9 cellular contexts compared by ENCODE assay signal in genomic region chr3:177194319-177194718, GRCh38. TPM values are rescaled to one million over a fixed set of nuclear protein-coding genes. Genes with fewer than 3 reads are reported as not detected.
A peak's percentile ranks its signal among the peaks of the same experiment; 100 is the strongest.
DNase-seq lines count a peak whose midpoint lies in the region; ATAC-seq, FAIRE-seq and TF ChIP-seq lines count a peak whose summit lies in the region.
"Had no signal": no experiment of that assay in that cellular context is flagged by ENCODE, and none has a peak within 500 bp of the region (broad histone marks: within the 10 kb centered on the region; RNA-seq: fewer than 3 reads in every experiment).

No MANE protein-coding gene starts in this region.

- H3K27ac Mint-ChIP-seq in mesothelial cell of epicardium = peak overlapping the region; percentile 77

- BruUV-seq in A673 (replicated peaks; lab: Mats Ljungman, UMichigan) = TSS peak; percentile 71

- H3K4me1 ChIP-seq in A673 (ENCODE audit: insufficient read depth, low read length, poor library complexity, severe bottlenecking) (peaks cover 40% of the 10 kb centered on the region), HUES48 (ENCODE audit: control insufficient read depth, insufficient read depth, low read length) (peaks cover 40% of the 10 kb centered on the region)

- H3K9me3 ChIP-seq in A673 (ENCODE audit: low read depth, low read length, poor library complexity, severe bottlenecking) (no peaks in the 10 kb centered on the region), HUES48 (ENCODE audit: control insufficient read depth, insufficient read depth, low read length) (no peaks in the 10 kb centered on the region)

- H3K4me3 ChIP-seq in A673 (ENCODE audit: low read depth, low read length, poor library complexity, severe bottlenecking) (peak overlapping the region; percentile 79), HUES48 (ENCODE audit: low read depth, low read length) (peak overlapping the region; percentile 97), brain microvascular endothelial cell (ENCODE audit: low read depth, low read length) (peak overlapping the region; percentile 89)

- ATAC-seq in GM19452 (IDR thresholded peaks at IDR 0.05; ENCODE audit: unreplicated experiment) (no peak), HG03439 (IDR thresholded peaks at IDR 0.05; ENCODE audit: unreplicated experiment) (no peak)

- POLR2A ChIA-PET in A673 (lab: Charles Lee; ENCODE audit: low non-redundant PET) = no interaction called here

- CTCF ChIA-PET in A673 (lab: Charles Lee) = no interaction called here

- intact Hi-C loops in A673 (cut with micrococcal nuclease; ENCODE audit: unreplicated experiment) = loop anchor here (5.0 to 10.0 kb wide), 3 partner anchors 72 to 1130 kb away; no protein-coding TSS in a partner anchor

- no peaks in the 10 kb centered on the region for H3K36me3 ChIP-seq in A673 (ENCODE audit: insufficient read depth, low read length, poor library complexity, severe bottlenecking)
- no peaks in the 10 kb centered on the region for H3K36me3 ChIP-seq in HUES48 (ENCODE audit: control insufficient read depth, insufficient read depth, low read length)
- no peaks in the 10 kb centered on the region for H3K36me3 ChIP-seq in brain microvascular endothelial cell (replicated peaks)

- H3K4me1 Mint-ChIP-seq in mesothelial cell of epicardium = peaks cover 50% of the 10 kb centered on the region

- peak overlapping the region; percentile 98 for H3K27ac ChIP-seq in A673 (ENCODE audit: low read depth, low read length, poor library complexity, severe bottlenecking)
- H3K27ac ChIP-seq in HUES48 (ENCODE audit: low read depth, low read length) = no peak overlapping the region
- H3K27ac ChIP-seq in brain microvascular endothelial cell = no peak overlapping the region

- H3K4me3 Mint-ChIP-seq in mesothelial cell of epicardium = peak overlapping the region; percentile 98

- no peak for TF ChIP-seq CTCF in A673 (conservative IDR thresholded peaks at IDR 0.05; ENCODE audit: low read depth, low read length)
- TF ChIP-seq CTCF in brain microvascular endothelial cell (IDR thresholded peaks at IDR 0.05; ENCODE audit: low read depth, low read length, missing control alignments) = no peak
- no peak for TF ChIP-seq CTCF in mesothelial cell of epicardium (IDR thresholded peaks at IDR 0.05; ENCODE audit: unreplicated experiment)

- H3K27me3 Mint-ChIP-seq in mesothelial cell of epicardium (ENCODE audit: low read depth) = no peaks in the 10 kb centered on the region

- no peaks in the 10 kb centered on the region for H3K27me3 ChIP-seq in A673 (replicated peaks; ENCODE audit: insufficient read depth, low read depth, low read length, poor library complexity)
- H3K27me3 ChIP-seq in HUES48 (ENCODE audit: control insufficient read depth, insufficient read depth, low read length) = no peaks in the 10 kb centered on the region
- H3K27me3 ChIP-seq in brain microvascular endothelial cell (replicated peaks) = no peaks in the 10 kb centered on the region

- no peak overlapping the region for H3K9ac ChIP-seq in HUES48 (ENCODE audit: low read depth, low read length)

- in situ Hi-C loops in brain microvascular endothelial cell (cut with HindIII; ENCODE audit: low pct_ligation_motif_present, low sequenced_read_pairs) = no loop called here

- FAIRE-seq in urothelium cell line (lab: Jason Lieb, UNC) = no peak
- FAIRE-seq: G401.6 had no signal

- H3K36me3 Mint-ChIP-seq in mesothelial cell of epicardium = peaks cover 5% of the 10 kb centered on the region

- no peak for DNase-seq in A673 (ENCODE audit: low spot score)
- no peak for DNase-seq in brain microvascular endothelial cell
- DNase-seq in mesothelial cell of epicardium (ENCODE audit: low spot score in 2 of 2, unreplicated experiment in 2 of 2) = no peak
- no peak for DNase-seq in foreskin melanocyte
- DNase-seq in urothelium cell line (ENCODE audit: low spot score) = no peak

- H3K9me3 Mint-ChIP-seq in mesothelial cell of epicardium = no peaks in the 10 kb centered on the region

RNA-seq across cellular contexts. Expression of gene TBL1XR1, which starts 3.0 kb away (rescaled TPM):
- total RNA-seq in A673 (2021) = 186 and 220 TPM in 2 replicates
- total RNA-seq in mesothelial cell of epicardium = 226 to 243 TPM (median 239 TPM) in 3 replicates
